8 cellular contexts compared by ENCODE assay signal in the genomic region with DNA sequence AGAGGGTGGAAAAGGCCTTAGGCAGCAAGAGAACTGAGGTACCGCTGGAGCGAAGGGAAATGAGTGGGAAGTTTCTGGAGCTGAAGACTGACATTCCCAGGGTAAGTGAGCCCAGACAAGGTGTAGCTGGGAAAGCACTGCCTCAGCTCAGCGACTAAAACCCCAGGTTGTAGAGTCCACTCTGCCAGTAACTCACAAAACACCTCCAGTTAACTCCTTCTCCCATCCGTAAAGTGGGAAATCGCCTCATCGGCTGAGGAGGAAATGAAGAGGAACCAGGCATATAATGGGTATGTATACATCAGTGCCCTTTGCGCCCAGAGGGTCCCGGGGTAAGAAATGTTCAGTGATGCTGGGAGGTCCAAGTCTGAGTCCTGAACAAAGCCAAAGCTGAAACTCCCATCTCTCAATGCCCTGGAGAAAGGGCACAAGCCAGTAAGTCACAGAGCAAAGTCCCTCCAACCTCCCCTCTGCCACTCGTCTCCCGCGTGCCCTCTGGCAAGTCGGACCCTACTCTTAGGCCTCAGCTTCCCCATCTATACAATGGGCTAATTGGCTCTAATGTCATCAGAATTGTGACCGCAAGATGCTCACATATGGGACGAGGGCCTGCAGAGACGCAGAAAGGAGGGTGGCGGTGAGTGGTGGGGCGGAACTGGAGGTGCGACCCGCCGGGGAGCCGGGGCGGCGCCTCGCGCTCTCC. TPM values are rescaled to one million over a fixed set of nuclear protein-coding genes. Genes with fewer than 3 reads are reported as not detected.
DNase-seq lines count a peak whose midpoint lies in the region; ATAC-seq and TF ChIP-seq lines count a peak whose summit lies in the region.

No MANE protein-coding gene starts in this region.

- peak overlapping the region; percentile 69 for H3K27ac Mint-ChIP-seq in activated naive CD4-positive, alpha-beta T cell treated with anti-CD3 and anti-CD28 coated beads, Interleukin-2, amount 50 U/mL, for 24 hours
- H3K27ac Mint-ChIP-seq in glutamatergic neuron (ENCODE audit: unreplicated experiment), result peak overlapping the region; percentile 85

- H3K9me3 ChIP-seq in WERI-Rb-1 (ENCODE audit: severe bottlenecking), result peaks cover 1% of the 10 kb centered on the region
- H3K9me3 ChIP-seq in skeletal muscle satellite cell (replicated peaks; ENCODE audit: low read length), result peaks cover 2% of the 10 kb centered on the region

- ATAC-seq in GM21423 (IDR thresholded peaks at IDR 0.05; ENCODE audit: unreplicated experiment) (no peak), GM19397 (IDR thresholded peaks at IDR 0.05; ENCODE audit: unreplicated experiment) (no peak), HG02938 (IDR thresholded peaks at IDR 0.05; ENCODE audit: unreplicated experiment) (no peak)

- TF ChIP-seq CTCF in WERI-Rb-1 (IDR thresholded peaks at IDR 0.05; ENCODE audit: low read depth, low read length) (no peak), glutamatergic neuron (IDR thresholded peaks at IDR 0.05; ENCODE audit: partially characterized antibody, unreplicated experiment) (no peak)

- peak overlapping the region; percentile 98 for H3K27ac ChIP-seq in WERI-Rb-1

- H3K36me3 ChIP-seq in WERI-Rb-1 (peaks cover 15% of the 10 kb centered on the region), skeletal muscle satellite cell (ENCODE audit: insufficient read depth, low read length) (peaks cover 6% of the 10 kb centered on the region)

- H3K4me1 Mint-ChIP-seq in activated naive CD4-positive, alpha-beta T cell treated with anti-CD3 and anti-CD28 coated beads, Interleukin-2, amount 50 U/mL, for 24 hours, result peaks cover 62% of the 10 kb centered on the region
- peaks cover 15% of the 10 kb centered on the region for H3K4me1 Mint-ChIP-seq in glutamatergic neuron (ENCODE audit: low read depth, unreplicated experiment)

- no peaks in the 10 kb centered on the region for H3K9me3 Mint-ChIP-seq in activated naive CD4-positive, alpha-beta T cell treated with anti-CD3 and anti-CD28 coated beads, Interleukin-2, amount 50 U/mL, for 24 hours
- peaks cover 8% of the 10 kb centered on the region for H3K9me3 Mint-ChIP-seq in glutamatergic neuron (ENCODE audit: unreplicated experiment)

- H3K4me2 ChIP-seq in skeletal muscle satellite cell (ENCODE audit: low read length), result peak overlapping the region; percentile 97

- H3K27me3 ChIP-seq in WERI-Rb-1 (ENCODE audit: insufficient read depth, low read depth, severe bottlenecking) (no peaks in the 10 kb centered on the region), skeletal muscle satellite cell (ENCODE audit: control insufficient read depth, insufficient read depth, low read length) (peaks cover 3% of the 10 kb centered on the region)

- H3K36me3 Mint-ChIP-seq in activated naive CD4-positive, alpha-beta T cell treated with anti-CD3 and anti-CD28 coated beads, Interleukin-2, amount 50 U/mL, for 24 hours, result peaks cover 6% of the 10 kb centered on the region
- peaks cover 4% of the 10 kb centered on the region for H3K36me3 Mint-ChIP-seq in glutamatergic neuron (ENCODE audit: unreplicated experiment)

- H3K4me3 Mint-ChIP-seq in activated naive CD4-positive, alpha-beta T cell treated with anti-CD3 and anti-CD28 coated beads, Interleukin-2, amount 50 U/mL, for 24 hours, result peak overlapping the region; percentile 82
- peak overlapping the region; percentile 90 for H3K4me3 Mint-ChIP-seq in glutamatergic neuron (ENCODE audit: unreplicated experiment)

- peaks cover 31% of the 10 kb centered on the region for H3K4me1 ChIP-seq in skeletal muscle satellite cell (ENCODE audit: control insufficient read depth, insufficient read depth, low read length)

- H3K9ac ChIP-seq in skeletal muscle satellite cell (ENCODE audit: low read depth, low read length), result peak overlapping the region; percentile 94

- H3K27me3 Mint-ChIP-seq in activated naive CD4-positive, alpha-beta T cell treated with anti-CD3 and anti-CD28 coated beads, Interleukin-2, amount 50 U/mL, for 24 hours, result no peaks in the 10 kb centered on the region
- peaks cover 2% of the 10 kb centered on the region for H3K27me3 Mint-ChIP-seq in glutamatergic neuron (ENCODE audit: unreplicated experiment)

- H3K4me3 ChIP-seq in WERI-Rb-1 (ENCODE audit: low read depth, low read length), result peak overlapping the region; percentile 65
- peak overlapping the region; percentile 91 for H3K4me3 ChIP-seq in skeletal muscle satellite cell (ENCODE audit: low read length)

- DNase-seq in activated naive CD4-positive, alpha-beta T cell treated with Interleukin-2 at 50 U/mL for 16 hours, result no peak
- DNase-seq in WERI-Rb-1 (no peak), glutamatergic neuron (no peak)

RNA-seq across cellular contexts. Expression of a gene that starts 0.6 kb away (rescaled TPM):
- 27.1 TPM for total RNA-seq in glutamatergic neuron (ENCODE audit: unreplicated experiment)
- 10.0 and 10.6 TPM in 2 replicates for total RNA-seq in skeletal muscle satellite cell (2012; rRNA removed)

RNA-seq across cellular contexts. Expression of a gene that starts 42.7 kb away (rescaled TPM):
- total RNA-seq in glutamatergic neuron (ENCODE audit: unreplicated experiment), result not detected
- not detected in 2 replicates for total RNA-seq in skeletal muscle satellite cell (2012; rRNA removed)

RNA-seq across cellular contexts. Expression of a gene that starts 58.3 kb away (rescaled TPM):
- not detected for total RNA-seq in glutamatergic neuron (ENCODE audit: unreplicated experiment)
- total RNA-seq in skeletal muscle satellite cell (2012; rRNA removed), result not detected in 2 replicates
